16 cellular contexts compared by ENCODE assay signal in the genomic region with DNA sequence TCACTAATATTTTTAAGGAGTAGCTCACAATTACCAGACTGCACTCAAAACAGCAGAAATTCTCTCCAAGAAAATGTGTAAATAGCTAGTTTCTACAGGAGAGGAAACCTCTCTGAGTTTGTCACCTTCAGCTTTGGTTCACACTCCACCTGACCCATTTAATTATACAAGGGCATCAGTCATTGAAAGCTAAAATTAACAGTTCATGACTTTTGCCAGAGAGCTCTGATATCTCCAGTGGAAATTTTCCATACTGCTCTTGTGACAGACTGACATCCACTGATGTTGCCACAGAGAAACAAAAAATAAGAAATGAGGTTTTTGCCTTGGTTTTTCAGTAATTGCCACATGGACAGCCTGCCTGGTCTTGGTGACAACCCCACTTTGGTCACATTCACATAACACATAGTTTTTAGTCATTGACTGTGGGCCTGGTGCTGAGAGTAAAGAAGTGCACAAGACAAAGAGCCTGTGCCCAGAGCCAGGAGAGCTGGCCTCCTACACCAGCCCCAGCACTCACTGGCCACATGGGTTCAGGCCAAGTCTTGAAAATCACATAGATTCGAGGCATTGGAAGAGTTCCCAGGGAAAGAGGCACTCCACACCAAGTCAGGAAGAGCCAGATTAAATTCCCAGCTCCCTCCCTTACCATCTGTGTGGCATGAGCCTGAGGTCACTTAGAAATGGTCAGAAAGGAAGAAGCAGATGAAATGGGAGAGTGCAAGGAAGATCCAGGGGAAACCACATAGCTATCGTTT. TPM values are rescaled to one million over a fixed set of nuclear protein-coding genes. Genes with fewer than 3 reads are reported as not detected.
DNase-seq lines count a peak whose midpoint lies in the region; ATAC-seq and TF ChIP-seq lines count a peak whose summit lies in the region.
"Had no signal": no experiment of that assay in that cellular context is flagged by ENCODE, and none has a peak within 500 bp of the region (broad histone marks: within the 10 kb centered on the region; RNA-seq: fewer than 3 reads in every experiment).

No MANE protein-coding gene starts in this region.

- no peak overlapping the region for H2AFZ ChIP-seq in PC-3 (ENCODE audit: low read length)
- H2AFZ ChIP-seq: GM23338 had no signal

- H3K79me2 ChIP-seq in PC-3 (ENCODE audit: low read length), result no peaks in the 10 kb centered on the region

- H3K27ac ChIP-seq in right atrium auricular region, result peak overlapping the region in 1 of 2 donors; percentile 17
- no peak overlapping the region for H3K27ac ChIP-seq in PC-3 (ENCODE audit: low read length)
- peak overlapping the region; percentile 21 for H3K27ac ChIP-seq in right cardiac atrium (ENCODE audit: low read length)
- H3K27ac ChIP-seq: Peyer's patch had no signal

- BruUV-seq in PC-3 (replicated peaks; lab: Mats Ljungman, UMichigan), result no TSS peak

- H3K9me3 ChIP-seq in right atrium auricular region (peaks cover 0 to 16% of the 10 kb centered on the region in 2 donors), PC-3 (ENCODE audit: low read length) (peaks cover 8% of the 10 kb centered on the region; the same call in 1 of the 2 replicates), right cardiac atrium (ENCODE audit: control insufficient read depth, low read length) (peaks cover 5% of the 10 kb centered on the region)

- ATAC-seq in Right ventricle myocardium superior (ENCODE audit: poor library complexity) (peak; percentile 92), PC-3 (peak; percentile 31; the same call in 1 of the 2 replicates), right cardiac atrium (peak; percentile 51 to 69), HG03280 (IDR thresholded peaks at IDR 0.05; ENCODE audit: unreplicated experiment) (no peak)
- ATAC-seq: GM12878, GM23338 had no signal

- no peaks in the 10 kb centered on the region for H3K36me3 ChIP-seq in right atrium auricular region
- peaks cover 6% of the 10 kb centered on the region; the same call in 1 of the 2 replicates for H3K36me3 ChIP-seq in PC-3 (ENCODE audit: low read depth, low read length)
- H3K36me3 ChIP-seq: Peyer's patch had no signal

- 34% methylated on average over 2 of the region's 2 CpGs for WGBS in right cardiac atrium

- POLR2A ChIA-PET in PC-3 (lab: Charles Lee; ENCODE audit: unreplicated experiment), result interaction anchor here (0.7 kb wide), 1 partner anchor 30 kb away, joined by 5 read pairs; no protein-coding TSS in a partner anchor

- H4K20me1 ChIP-seq in PC-3 (ENCODE audit: low read length), result no peaks in the 10 kb centered on the region

- H3K4me1 ChIP-seq in right atrium auricular region (peaks cover 0 to 4% of the 10 kb centered on the region in 2 donors), PC-3 (ENCODE audit: insufficient read depth, low read length) (0 out of 2 replicates have a peak, but pooled peaks cover 4% of the 10 kb centered on the region), right cardiac atrium (ENCODE audit: control insufficient read depth, insufficient read depth, low read length) (no peaks in the 10 kb centered on the region)
- H3K4me1 ChIP-seq: Caco-2, Peyer's patch had no signal

- DNase-seq in Right ventricle myocardium superior, result no peak
- DNase-seq in right atrium auricular region (ENCODE audit: low spot score), result no peak
- no peak for DNase-seq in PC-3
- no peak for DNase-seq in right cardiac atrium
- DNase-seq in iPS-NIHi7 (ENCODE audit: extremely low spot score), result no peak
- no peak for DNase-seq in NCI-H1048 (lab: John Stamatoyannopoulos, UW)
- DNase-seq in T-helper 2 cell, result no peak
- DNase-seq: Caco-2, KBM-7, NCI-H1930, NCI-H526 treated with DMSO at 0.1 percent for 48 hours, Peyer's patch had no signal

- intact Hi-C loops in Right ventricle myocardium superior (cut with DNase I) (no loop called here), PC-3 (cut with micrococcal nuclease) (no loop called here), right cardiac atrium (cut with DNase I) (no loop called here)

- H3K9me2 ChIP-seq in PC-3 (replicated peaks; ENCODE audit: low read length), result no peaks in the 10 kb centered on the region

- no peaks in the 10 kb centered on the region for H3F3A ChIP-seq in PC-3 (ENCODE audit: low read length, unreplicated experiment)

- H3K9ac ChIP-seq in PC-3 (ENCODE audit: low read length), result no peak overlapping the region

- no peak overlapping the region for H3K4me3 ChIP-seq in right atrium auricular region
- H3K4me3 ChIP-seq in PC-3 (ENCODE audit: low read length), result no peak overlapping the region
- no peak overlapping the region for H3K4me3 ChIP-seq in right cardiac atrium (ENCODE audit: low read length)
- H3K4me3 ChIP-seq: GM12878, GM23338, Peyer's patch had no signal

- TF ChIP-seq CTCF in right atrium auricular region (IDR thresholded peaks at IDR 0.05) (no peak), PC-3 (conservative IDR thresholded peaks at IDR 0.05; ENCODE audit: low read depth, low read length) (no peak)

- H3K27me3 ChIP-seq in right atrium auricular region (peaks cover 0 to 3% of the 10 kb centered on the region in 2 donors), PC-3 (ENCODE audit: low read length) (no peaks in the 10 kb centered on the region), right cardiac atrium (ENCODE audit: control insufficient read depth, insufficient read depth) (no peaks in the 10 kb centered on the region)
- H3K27me3 ChIP-seq: Peyer's patch had no signal

- no peak overlapping the region for H3K4me2 ChIP-seq in PC-3 (ENCODE audit: low read length)
- H3K4me2 ChIP-seq: GM23338 had no signal

- CTCF ChIA-PET in PC-3 (lab: Charles Lee), result no interaction called here

RNA-seq across cellular contexts. Expression of gene SIM2, which starts 13.8 kb away (rescaled TPM):
- not detected for total RNA-seq in Right ventricle myocardium superior
- total RNA-seq in right atrium auricular region, result not detected
- 71.2 and 104 TPM in 2 replicates for total RNA-seq in PC-3 (2014; rRNA removed)
- total RNA-seq in right cardiac atrium, result not detected
- polyA plus RNA-seq in right cardiac atrium, result not detected
- total RNA-seq: Peyer's patch; T-helper 2 cell treated with Interferon-gamma antibody and Interleukin-4, amounts not matched to agents 100 ng/mL and 5 ng/mL, for 36 hours had no signal

Comparison
In these comparisons a context has a peak if more than half of its experiments do, and no peak if none do; other contexts are left out.
1. RNA of gene SIM2, which starts 13.8 kb away (total RNA-seq): 71.2 to 104 TPM in PC-3; not detected in Right ventricle myocardium superior (single experiment), not detected in right atrium auricular region and not detected in right cardiac atrium; every median in the first group is over 10 times any median in the second.